Comparison of ENCODE assay signal across 15 cellular contexts in the genomic region with DNA sequence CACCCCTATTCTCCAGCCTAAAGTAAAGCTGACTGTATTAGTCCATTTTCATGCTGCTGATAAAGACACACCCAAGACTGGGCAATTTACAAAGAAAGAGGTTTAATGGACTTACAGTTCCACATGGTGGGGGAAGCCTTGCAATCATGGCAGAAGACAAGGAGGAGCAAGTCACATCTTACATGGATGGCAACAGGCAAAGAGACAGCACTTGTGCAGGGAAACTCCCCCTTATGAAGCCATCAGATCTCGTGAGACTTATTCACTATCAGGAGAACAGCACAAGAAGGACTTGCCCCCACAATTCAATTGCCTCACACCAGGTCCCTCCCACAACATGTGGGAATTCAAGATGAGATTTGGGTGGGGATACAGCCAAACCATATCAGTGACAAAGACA. TPM values are rescaled to one million over a fixed set of nuclear protein-coding genes. Genes with fewer than 3 reads are reported as not detected.
"Had no signal": no experiment of that assay in that cellular context is flagged by ENCODE, and none has a peak within 500 bp of the region (broad histone marks: within the 10 kb centered on the region; RNA-seq: fewer than 3 reads in every experiment).

No MANE protein-coding gene starts in this region.

RNA-seq across cellular contexts. Expression of gene FOXF2, which starts 19.7 kb away (rescaled TPM):
- total RNA-seq: naive thymus-derived CD8-positive, alpha-beta T cell; natural killer cell; natural killer cell treated with Interleukin-12 subunit alpha and Interleukin-12 subunit beta and Interleukin-15 and Interleukin-18, amount 100 ng/mL, for 72 hours; neural crest cell; progenitor cell of endocrine pancreas; pulmonary artery endothelial cell; spleen had no signal
- polyA plus RNA-seq: naive thymus-derived CD8-positive, alpha-beta T cell; neural cell; spleen had no signal

RNA-seq across cellular contexts. Expression of gene FOXQ1, which starts 57.8 kb away (rescaled TPM):
- total RNA-seq: naive thymus-derived CD8-positive, alpha-beta T cell; natural killer cell; natural killer cell treated with Interleukin-12 subunit alpha and Interleukin-12 subunit beta and Interleukin-15 and Interleukin-18, amount 100 ng/mL, for 72 hours; neural crest cell; omental fat pad; osteocyte; posterior vena cava; psoas muscle; pulmonary artery endothelial cell; right atrium auricular region; right cardiac atrium; skeletal muscle tissue had no signal
- polyA plus RNA-seq: naive thymus-derived CD8-positive, alpha-beta T cell; neural cell; right cardiac atrium had no signal
